In genomic region chr11:121654506-121655480, GRCh38 we compare ENCODE assay signal across 8 cellular contexts.
DNase-seq lines count a peak whose midpoint lies in the region; ATAC-seq, FAIRE-seq and TF ChIP-seq lines count a peak whose summit lies in the region.

No MANE protein-coding gene starts in this region.

- no peaks in the 10 kb centered on the region for H3K9me1 ChIP-seq in endothelial cell of umbilical vein (replicated peaks; ENCODE audit: control insufficient read depth, extremely low read depth, insufficient read depth, low read length)

- ATAC-seq in GM19438 (IDR thresholded peaks at IDR 0.05; ENCODE audit: low read depth, unreplicated experiment) (peak; percentile 5), GM21515 (IDR thresholded peaks at IDR 0.05; ENCODE audit: unreplicated experiment) (no peak), HG02798 (IDR thresholded peaks at IDR 0.05; ENCODE audit: poor library complexity, unreplicated experiment) (no peak)

- intact Hi-C loops in PC-9 (cut with micrococcal nuclease; ENCODE audit: unreplicated experiment): loop anchor here (1.0 to 10.0 kb wide), 4 partner anchors 40 to 1130 kb away; no protein-coding TSS in a partner anchor
- intact Hi-C loops in endothelial cell of umbilical vein (cut with micrococcal nuclease): loop anchor here (1.0 to 5.0 kb wide), 7 partner anchors 178 to 851 kb away; no protein-coding TSS in a partner anchor

- no peak overlapping the region for H3K9ac ChIP-seq in endothelial cell of umbilical vein (replicated peaks; ENCODE audit: extremely low read depth, insufficient read depth, low read length)

- BruUV-seq in PC-9 (replicated peaks; lab: Mats Ljungman, UMichigan): no TSS peak
- BruUV-seq in endothelial cell of umbilical vein (replicated peaks; lab: Mats Ljungman, UMichigan): no TSS peak

- H3K4me2 ChIP-seq in PC-9: peak overlapping the region; percentile 90
- H3K4me2 ChIP-seq in endothelial cell of umbilical vein (ENCODE audit: insufficient read depth, low read length): no peak overlapping the region
- peak overlapping the region; percentile 92 for H3K4me2 ChIP-seq in osteoblast (ENCODE audit: insufficient read depth, low read length)

- H3K4me3 ChIP-seq in PC-9 (peak overlapping the region; percentile 60), endothelial cell of umbilical vein (replicated peaks in 1 of 3; ENCODE audit: insufficient read depth in 1 of 3, low read depth in 1 of 3, low read length in 3 of 3) (peak overlapping the region in 1 of 3 experiments; percentile 39), osteoblast (ENCODE audit: insufficient read depth, low read length) (peak overlapping the region; percentile 73)

- no peak for TF ChIP-seq POLR2A in endothelial cell of umbilical vein (IDR thresholded peaks at IDR 0.05; ENCODE audit: low read depth, low read length)

- H3K27me3 ChIP-seq in PC-9 (ENCODE audit: insufficient read depth, low read depth): peaks cover 8% of the 10 kb centered on the region
- H3K27me3 ChIP-seq in endothelial cell of umbilical vein (ENCODE audit: control insufficient read depth in 2 of 2, insufficient read depth in 2 of 2, low read length in 2 of 2): peaks cover 5 to 11% of the 10 kb centered on the region in 2 experiments
- H3K27me3 ChIP-seq in osteoblast (ENCODE audit: insufficient read depth, low read length): no peaks in the 10 kb centered on the region

- FAIRE-seq in endothelial cell of umbilical vein (lab: Jason Lieb, UNC): no peak

- no peaks in the 10 kb centered on the region for H3K36me3 ChIP-seq in PC-9 (ENCODE audit: low read depth)
- H3K36me3 ChIP-seq in endothelial cell of umbilical vein (ENCODE audit: control insufficient read depth in 2 of 2, extremely low read depth in 1 of 2, insufficient read depth in 2 of 2, low read length in 2 of 2): no peaks in the 10 kb centered on the region
- no peaks in the 10 kb centered on the region for H3K36me3 ChIP-seq in osteoblast (ENCODE audit: insufficient read depth, low read length)

- TF ChIP-seq CTCF in PC-9 (conservative IDR thresholded peaks at IDR 0.05) (no peak), endothelial cell of umbilical vein (IDR thresholded peaks at IDR 0.05; ENCODE audit: extremely low read depth in 1 of 2, insufficient read depth in 1 of 2, low read depth in 1 of 2, low read length in 2 of 2) (no peak), osteoblast (IDR thresholded peaks at IDR 0.05; ENCODE audit: extremely low read depth, low read depth, low read length) (no peak)

- peak overlapping the region; percentile 97 for H2AFZ ChIP-seq in PC-9
- H2AFZ ChIP-seq in endothelial cell of umbilical vein (ENCODE audit: low read depth, low read length): no peak overlapping the region
- peak overlapping the region; percentile 91 for H2AFZ ChIP-seq in osteoblast (ENCODE audit: low read length)

- no peaks in the 10 kb centered on the region for H3F3A ChIP-seq in PC-9 (ENCODE audit: insufficient read depth, low read depth)

- POLR2A ChIA-PET in PC-9 (lab: Charles Lee; ENCODE audit: unreplicated experiment) (no interaction called here), endothelial cell of umbilical vein (lab: Charles Lee) (interaction anchor here (1.1 kb wide), 1 partner anchor 174 kb away, joined by 4 read pairs; no protein-coding TSS in a partner anchor)

- H3K9me2 ChIP-seq in PC-9 (ENCODE audit: insufficient read depth): no peaks in the 10 kb centered on the region

- DNase-seq in PC-9 (peak; percentile 8 to 59), endothelial cell of umbilical vein (ENCODE audit: low read depth, low spot score) (no peak), osteoblast (ENCODE audit: insufficient read length, low spot score, missing footprints) (no peak), COR-L47 (lab: John Stamatoyannopoulos, UW) (no peak), HT-29 (ENCODE audit: low spot score) (no peak)

- H3K9me3 ChIP-seq in PC-9 (ENCODE audit: insufficient read depth, low read depth) (no peaks in the 10 kb centered on the region), endothelial cell of umbilical vein (replicated peaks; ENCODE audit: control insufficient read depth, insufficient read depth, low read length) (no peaks in the 10 kb centered on the region), osteoblast (ENCODE audit: low read depth, low read length) (no peaks in the 10 kb centered on the region)

- peaks cover 11% of the 10 kb centered on the region; the same call in 1 of the 2 replicates for H3K4me1 ChIP-seq in PC-9 (replicated peaks; ENCODE audit: insufficient read depth)
- H3K4me1 ChIP-seq in endothelial cell of umbilical vein (ENCODE audit: control insufficient read depth, extremely low read depth, insufficient read depth, low read length): peaks cover 2% of the 10 kb centered on the region
- H3K4me1 ChIP-seq in osteoblast (ENCODE audit: insufficient read depth, low read length): peaks cover 19% of the 10 kb centered on the region

- H3K79me2 ChIP-seq in PC-9 (ENCODE audit: low read depth) (no peaks in the 10 kb centered on the region), endothelial cell of umbilical vein (ENCODE audit: control insufficient read depth, insufficient read depth, low read length) (no peaks in the 10 kb centered on the region), osteoblast (ENCODE audit: insufficient read depth, low read length) (peaks cover 5% of the 10 kb centered on the region)

- dilution Hi-C loops in endothelial cell of umbilical vein (cut with MboI; ENCODE audit: extremely low pct_ligation_motif_present, low sequenced_read_pairs): no loop called here

- no peaks in the 10 kb centered on the region for H4K20me1 ChIP-seq in PC-9 (ENCODE audit: insufficient read depth)
- no peaks in the 10 kb centered on the region for H4K20me1 ChIP-seq in endothelial cell of umbilical vein (replicated peaks; ENCODE audit: control insufficient read depth, extremely low read depth, insufficient read depth, low read length)
- no peaks in the 10 kb centered on the region for H4K20me1 ChIP-seq in osteoblast (ENCODE audit: insufficient read depth, low read length)

- CTCF ChIA-PET in PC-9 (lab: Charles Lee): no interaction called here
- CTCF ChIA-PET in endothelial cell of umbilical vein (lab: Charles Lee): interaction anchor here (0.7 to 5.9 kb wide), 26 partner anchors 10 to 926 kb away, joined by 3 to 106 read pairs (median 4); no protein-coding TSS in a partner anchor

- H3K27ac ChIP-seq in PC-9: no peak overlapping the region
- no peak overlapping the region for H3K27ac ChIP-seq in endothelial cell of umbilical vein (ENCODE audit: insufficient read depth, low read depth, low read length)
- H3K27ac ChIP-seq in osteoblast (ENCODE audit: low read depth, low read length): peak overlapping the region; percentile 99

TF ChIP-seq in endothelial cell of umbilical vein, 7 proteins besides CTCF, POLR2A, EP300 and RAD21:
- peak; percentile 12 for TF ChIP-seq EZH2 (IDR thresholded peaks at IDR 0.05; ENCODE audit: borderline replicate concordance, low read depth, low read length, severe bottlenecking)
- TF ChIP-seq JUN (IDR thresholded peaks at IDR 0.05; ENCODE audit: borderline replicate concordance, insufficient read depth, insufficient read length, low read depth): no peak

Comparison
In these comparisons a context has a peak if more than half of its experiments do, and no peak if none do; other contexts are left out.
1. DNase-seq: peak in PC-9 (2 of 2); none in endothelial cell of umbilical vein (single experiment), osteoblast (single experiment), COR-L47 (single experiment) and HT-29 (single experiment).